12 cellular contexts compared by ENCODE assay signal in the genomic region with DNA sequence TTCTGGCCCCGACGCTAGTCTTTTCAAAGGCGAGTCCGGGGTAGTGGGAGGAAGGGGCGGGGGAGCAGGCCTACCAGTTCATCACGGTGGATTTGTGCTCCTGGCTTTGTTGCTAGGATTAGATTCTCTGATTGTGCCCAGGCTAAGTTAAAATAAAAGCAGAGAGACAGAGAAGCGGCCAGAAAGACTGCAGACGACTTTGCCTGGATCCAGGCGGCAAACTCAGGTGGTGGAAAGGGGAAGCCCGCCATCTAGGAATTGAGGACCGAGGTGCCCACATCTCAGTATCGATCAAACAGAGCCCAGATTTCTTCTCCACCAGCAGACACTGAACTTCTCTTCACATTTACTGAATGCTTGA. TPM values are rescaled to one million over a fixed set of nuclear protein-coding genes. Genes with fewer than 3 reads are reported as not detected.
DNase-seq lines count a peak whose midpoint lies in the region; ATAC-seq and TF ChIP-seq lines count a peak whose summit lies in the region.
"Had no signal": no experiment of that assay in that cellular context is flagged by ENCODE, and none has a peak within 500 bp of the region (broad histone marks: within the 10 kb centered on the region; RNA-seq: fewer than 3 reads in every experiment).

No MANE protein-coding gene starts in this region.

- H3K4me1 Mint-ChIP-seq in glutamatergic neuron (ENCODE audit: low read depth, unreplicated experiment) (peaks cover 33% of the 10 kb centered on the region), progenitor cell of endocrine pancreas (ENCODE audit: low read depth) (peaks cover 29% of the 10 kb centered on the region)
- H3K4me1 Mint-ChIP-seq: activated B cell treated with CpG ODN at 0.5 μM for 24 hours, memory B cell had no signal

- H3K9me3 Mint-ChIP-seq in glutamatergic neuron (ENCODE audit: unreplicated experiment) (peaks cover 13% of the 10 kb centered on the region), progenitor cell of endocrine pancreas (ENCODE audit: low read depth) (no peaks in the 10 kb centered on the region)
- H3K9me3 Mint-ChIP-seq: activated B cell treated with CpG ODN at 0.5 μM for 24 hours had no signal

- TF ChIP-seq CTCF in glutamatergic neuron (IDR thresholded peaks at IDR 0.05; ENCODE audit: partially characterized antibody, unreplicated experiment) (no peak), progenitor cell of endocrine pancreas (IDR thresholded peaks at IDR 0.05; ENCODE audit: unreplicated experiment) (no peak)

- peak; percentile 54 for DNase-seq in DMS79 (lab: John Stamatoyannopoulos, UW)
- DNase-seq in NCI-H526 treated with DMSO at 0.1 percent for 48 hours (lab: John Stamatoyannopoulos, UW) = peak; percentile 89
- DNase-seq in glutamatergic neuron = peak; percentile 27
- no peak for DNase-seq in progenitor cell of endocrine pancreas (ENCODE audit: low spot score, unreplicated experiment)
- DNase-seq in A172 (ENCODE audit: low spot score) = no peak
- DNase-seq in NCI-H2029 treated with DMSO at 0.1 percent for 48 hours (lab: John Stamatoyannopoulos, UW) = no peak
- DNase-seq in NOMO-1 (lab: John Stamatoyannopoulos, UW; ENCODE audit: unreplicated experiment in 2 of 2) = no peak
- DNase-seq: activated B cell treated with CpG ODN at 0.5 μM for 24 hours; activated naive CD4-positive, alpha-beta T cell; stimulated activated CD4-positive, alpha-beta T cell treated with anti-CD3 and anti-CD28 coated beads, Interleukin-2, amount 100 ng/mL, for 48 hours had no signal

- H3K27ac Mint-ChIP-seq in glutamatergic neuron (ENCODE audit: unreplicated experiment) = peak overlapping the region; percentile 2
- peak overlapping the region; percentile 63 for H3K27ac Mint-ChIP-seq in progenitor cell of endocrine pancreas
- H3K27ac Mint-ChIP-seq: activated B cell treated with CpG ODN at 0.5 μM for 24 hours, memory B cell had no signal

- H3K27me3 Mint-ChIP-seq in glutamatergic neuron (ENCODE audit: unreplicated experiment) = peaks cover 17% of the 10 kb centered on the region
- H3K27me3 Mint-ChIP-seq in progenitor cell of endocrine pancreas = peaks cover 59% of the 10 kb centered on the region

- H3K4me3 Mint-ChIP-seq in glutamatergic neuron (ENCODE audit: unreplicated experiment) (peak overlapping the region; percentile 86), progenitor cell of endocrine pancreas (ENCODE audit: low read depth) (peak overlapping the region; percentile 80)
- H3K4me3 Mint-ChIP-seq: activated B cell treated with CpG ODN at 0.5 μM for 24 hours, memory B cell had no signal

- no peak for ATAC-seq in HG03097 (IDR thresholded peaks at IDR 0.05; ENCODE audit: low FRiP score, unreplicated experiment)

- H3K36me3 Mint-ChIP-seq in glutamatergic neuron (ENCODE audit: unreplicated experiment) (no peaks in the 10 kb centered on the region), progenitor cell of endocrine pancreas (ENCODE audit: insufficient read depth) (no peaks in the 10 kb centered on the region)
- H3K36me3 Mint-ChIP-seq: memory B cell had no signal

RNA-seq across cellular contexts. Expression of a gene that starts 2.6 kb away (rescaled TPM):
- 80.6 TPM for total RNA-seq in glutamatergic neuron (ENCODE audit: unreplicated experiment)
- 11.9 and 16.4 TPM in 2 replicates for total RNA-seq in progenitor cell of endocrine pancreas
- 0.34 and 0.41 TPM in 2 replicates for total RNA-seq in A172 (2014; rRNA removed; shearing (Covaris generic))
- total RNA-seq: activated B cell treated with CpG ODN at 0.5 μM for 24 hours had no signal

Comparison
In these comparisons a context has a peak if more than half of its experiments do, and no peak if none do; other contexts are left out.
1. DNase-seq: peak in DMS79 (single experiment), NCI-H526 treated with DMSO at 0.1 percent for 48 hours (single experiment) and glutamatergic neuron (single experiment); none in progenitor cell of endocrine pancreas (single experiment), A172 (single experiment), NCI-H2029 treated with DMSO at 0.1 percent for 48 hours (single experiment) and NOMO-1 (0 of 2).